ENCODE assay signal across 1 cellular context in genomic region chr12:91163116-91163515, GRCh38.
TF ChIP-seq lines count a peak whose summit lies in the region.

No MANE protein-coding gene starts in this region.

TF ChIP-seq in IMR-90, 13 proteins besides CTCF, POLR2A, EP300 and RAD21 (continued from another document):
- TF ChIP-seq RFX5 (IDR thresholded peaks at IDR 0.05; ENCODE audit: low read depth, low read length) = no peak
- TF ChIP-seq BHLHE40 (IDR thresholded peaks at IDR 0.05; ENCODE audit: low read depth, low read length) = no peak
- no peak for TF ChIP-seq ELK1 (IDR thresholded peaks at IDR 0.05; ENCODE audit: borderline replicate concordance, low read depth, low read length)
